15 cellular contexts compared by ENCODE assay signal in genomic region chr15:26867199-26868007, GRCh38. TPM values are rescaled to one million over a fixed set of nuclear protein-coding genes. Genes with fewer than 3 reads are reported as not detected.
DNase-seq lines count a peak whose midpoint lies in the region; ATAC-seq and TF ChIP-seq lines count a peak whose summit lies in the region.
"Had no signal": no experiment of that assay in that cellular context is flagged by ENCODE, and none has a peak within 500 bp of the region (broad histone marks: within the 10 kb centered on the region; RNA-seq: fewer than 3 reads in every experiment).

No MANE protein-coding gene starts in this region.

- peaks cover 8% of the 10 kb centered on the region; the same call in 1 of the 2 replicates for H3K36me3 Mint-ChIP-seq in WTC11
- H3K36me3 Mint-ChIP-seq: brain had no signal

- H3K4me1 ChIP-seq in SK-N-SH (ENCODE audit: control insufficient read depth in 1 of 2, insufficient read depth in 2 of 2, low read depth in 1 of 2, low read length in 1 of 2) (no peaks in the 10 kb centered on the region; a peak in 1 of 4 replicates), iPS-20b (ENCODE audit: insufficient read depth, low read length) (peaks cover 16% of the 10 kb centered on the region; the same call in 1 of the 2 replicates), suprapubic skin (peaks cover 14% of the 10 kb centered on the region)
- H3K4me1 ChIP-seq: BE2C had no signal

- no peak for TF ChIP-seq EP300 in SK-N-SH (IDR thresholded peaks at IDR 0.05; ENCODE audit: borderline replicate concordance in 1 of 2, low read depth in 1 of 2, low read length in 1 of 2)
- no peak for TF ChIP-seq EP300 in suprapubic skin (IDR thresholded peaks at IDR 0.05)

- TF ChIP-seq RAD21 in SK-N-SH (IDR thresholded peaks at IDR 0.05; ENCODE audit: low read length): no peak

- H3K27me3 Mint-ChIP-seq in WTC11 (ENCODE audit: low read depth): peaks cover 38% of the 10 kb centered on the region

- no peak overlapping the region for H3K27ac Mint-ChIP-seq in WTC11
- H3K27ac Mint-ChIP-seq: activated B cell treated with CpG ODN at 0.5 μM for 24 hours; activated T-cell treated with anti-CD3 and anti-CD28 coated beads, Interleukin-2, amount 50 U/mL, for 72 hours had no signal

- peak overlapping the region; percentile 62 for H3K4me3 Mint-ChIP-seq in WTC11
- H3K4me3 Mint-ChIP-seq: activated B cell treated with CpG ODN at 0.5 μM for 24 hours; activated T-cell treated with anti-CD3 and anti-CD28 coated beads, Interleukin-2, amount 50 U/mL, for 72 hours had no signal

- peaks cover 30% of the 10 kb centered on the region for H3K4me1 Mint-ChIP-seq in WTC11
- H3K4me1 Mint-ChIP-seq: activated B cell treated with CpG ODN at 0.5 μM for 24 hours had no signal

- no peaks in the 10 kb centered on the region for H3F3A ChIP-seq in SK-N-SH (replicated peaks; ENCODE audit: insufficient read depth)

- DNase-seq in SK-N-SH (peak; percentile 71), WTC11 (ENCODE audit: low spot score) (peak; percentile 48), suprapubic skin (ENCODE audit: low spot score in 2 of 2) (no peak), A172 (ENCODE audit: low spot score) (no peak), GM20000 (ENCODE audit: low spot score) (no peak), NAMALWA (ENCODE audit: low spot score) (no peak)
- DNase-seq: activated B cell treated with CpG ODN at 0.5 μM for 24 hours; activated T-cell treated with anti-CD3 and anti-CD28 coated beads, Interleukin-2, amount 50 U/mL, for 72 hours; SHP77 treated with DMSO at 0.1 percent for 48 hours; stimulated activated CD4-positive, alpha-beta T cell treated with anti-CD3 and anti-CD28 coated beads, Interleukin-2, amount 100 ng/mL, for 48 hours had no signal

- H3K4me3 ChIP-seq in SK-N-SH (ENCODE audit: low read depth in 2 of 2, low read length in 1 of 2): peak overlapping the region in 1 of 2 experiments; percentile 14; a peak in 1 of 4 replicates
- H3K4me3 ChIP-seq in iPS-20b (ENCODE audit: low read length): peak overlapping the region; percentile 68
- peak overlapping the region; percentile 23 for H3K4me3 ChIP-seq in suprapubic skin

- CTCF ChIA-PET in SK-N-SH (lab: Yijun Ruan, JAX): interaction anchor here (0.6 to 1.4 kb wide), 9 partner anchors 15 to 1359 kb away, joined by 3 to 4 read pairs (median 3); no protein-coding TSS in a partner anchor
- CTCF ChIA-PET in WTC11 (lab: Charles Lee): interaction anchor here (1.0 to 6.8 kb wide), 6 partner anchors 25 to 1359 kb away, joined by 4 to 61 read pairs (median 4); no protein-coding TSS in a partner anchor

- H2AFZ ChIP-seq in SK-N-SH (ENCODE audit: low read depth): no peak overlapping the region

- ATAC-seq in SK-N-SH treated with all-trans-retinoic acid at 6 μM for 48 hours (no peak), WTC11 (peak; percentile 21)
- ATAC-seq: activated T-cell treated with anti-CD3 and anti-CD28 coated beads, Interleukin-2, amount 50 U/mL, for 72 hours had no signal

- no peaks in the 10 kb centered on the region for H3K27me3 ChIP-seq in SK-N-SH (ENCODE audit: insufficient read depth)
- peaks cover 51% of the 10 kb centered on the region for H3K27me3 ChIP-seq in iPS-20b (ENCODE audit: insufficient read depth, low read length)
- H3K27me3 ChIP-seq in suprapubic skin: peaks cover 45% of the 10 kb centered on the region

- no peak for TF ChIP-seq POLR2A in suprapubic skin (IDR thresholded peaks at IDR 0.05)

- no peaks in the 10 kb centered on the region for H3K79me2 ChIP-seq in SK-N-SH (ENCODE audit: insufficient read depth)

- H3K27ac ChIP-seq in SK-N-SH (ENCODE audit: low read depth in 2 of 2, low read length in 1 of 2) (no peak overlapping the region), iPS-20b (ENCODE audit: low read length) (no peak overlapping the region), suprapubic skin (no peak overlapping the region)

- H3K9me3 Mint-ChIP-seq in WTC11: peaks cover 6% of the 10 kb centered on the region
- H3K9me3 Mint-ChIP-seq: activated B cell treated with CpG ODN at 0.5 μM for 24 hours had no signal

- H3K9me2 ChIP-seq in SK-N-SH: no peaks in the 10 kb centered on the region

- H3K9me3 ChIP-seq in SK-N-SH (no peaks in the 10 kb centered on the region), iPS-20b (ENCODE audit: insufficient read depth, low read depth, low read length) (no peaks in the 10 kb centered on the region), suprapubic skin (no peaks in the 10 kb centered on the region)
- H3K9me3 ChIP-seq: BE2C had no signal

- POLR2A ChIA-PET in SK-N-SH (lab: Yijun Ruan, JAX) (no interaction called here), WTC11 (lab: Charles Lee) (no interaction called here)

- H3K4me2 ChIP-seq in SK-N-SH: no peak overlapping the region

- TF ChIP-seq CTCF in SK-N-SH (IDR thresholded peaks at IDR 0.05): no peak
- TF ChIP-seq CTCF in WTC11 (IDR thresholded peaks at IDR 0.05): no peak
- TF ChIP-seq CTCF in suprapubic skin (IDR thresholded peaks at IDR 0.05): no peak
- TF ChIP-seq CTCF in GM20000 (IDR thresholded peaks at IDR 0.05; ENCODE audit: extremely low read depth, missing control alignments): no peak

- no peaks in the 10 kb centered on the region for H3K36me3 ChIP-seq in SK-N-SH (replicated peaks in 1 of 2; ENCODE audit: control insufficient read depth in 1 of 2, insufficient read depth in 2 of 2, low read length in 1 of 2)
- H3K36me3 ChIP-seq in iPS-20b (ENCODE audit: insufficient read depth, low read depth, low read length): no peaks in the 10 kb centered on the region
- no peaks in the 10 kb centered on the region for H3K36me3 ChIP-seq in suprapubic skin
- H3K36me3 ChIP-seq: BE2C had no signal

- H3K9ac ChIP-seq in SK-N-SH (no peak overlapping the region), iPS-20b (ENCODE audit: low read depth, low read length) (peak overlapping the region; percentile 12; the same call in 1 of the 2 replicates)

- 14% methylated on average over 28 of the region's 104 CpGs for WGBS in SK-N-SH (ENCODE audit: low lambda C conversion rate)
- WGBS in suprapubic skin: 0% methylated on average over 6 of the region's 104 CpGs

- no peaks in the 10 kb centered on the region for H4K20me1 ChIP-seq in SK-N-SH (ENCODE audit: insufficient read depth)

TF ChIP-seq in SK-N-SH, 30 proteins besides CTCF, POLR2A, EP300 and RAD21:
- no peak for TF ChIP-seq RCOR1 (IDR thresholded peaks at IDR 0.05; ENCODE audit: low read length)

TF ChIP-seq in SK-N-SH treated with all-trans-retinoic acid at 6 μM for 48 hours, 23 proteins besides CTCF, POLR2A, EP300 and RAD21 (continues in another document):
- TF ChIP-seq POU6F1 (CRISPR knock-in tag; IDR thresholded peaks at IDR 0.05; ENCODE audit: borderline replicate concordance, low read depth) (no peak), ESRRG (CRISPR knock-in tag; IDR thresholded peaks at IDR 0.05) (no peak), ZNF70 (CRISPR knock-in tag; IDR thresholded peaks at IDR 0.05) (no peak), SNAI2 (CRISPR knock-in tag; IDR thresholded peaks at IDR 0.05) (no peak), ZNF8 (CRISPR knock-in tag; IDR thresholded peaks at IDR 0.05) (no peak), CSDC2 (CRISPR knock-in tag; IDR thresholded peaks at IDR 0.05) (no peak), BACH2 (CRISPR knock-in tag; IDR thresholded peaks at IDR 0.05; ENCODE audit: borderline replicate concordance) (no peak), ZC3H10 (CRISPR knock-in tag; IDR thresholded peaks at IDR 0.05) (no peak)

TF ChIP-seq in WTC11, 78 proteins besides CTCF, POLR2A, EP300 and RAD21 (continues in another document):
- TF ChIP-seq CDX4 (CRISPR knock-in tag; IDR thresholded peaks at IDR 0.05; ENCODE audit: borderline replicate concordance) (no peak), PRDM15 (CRISPR knock-in tag; IDR thresholded peaks at IDR 0.05) (peak; percentile 23; the same call in 1 of the 2 replicates)

RNA-seq across cellular contexts. Expression of gene GABRA5, which starts 0.5 kb away (rescaled TPM):
- 0.26 TPM in 1 of 2 replicates, not detected in the other for polyA plus RNA-seq in SK-N-SH (2012; rRNA removed)
- polyA plus RNA-seq in SK-N-SH (2012; cell fraction: cytosol; rRNA removed): 0.01 TPM in 2 replicates
- 0.04 TPM in 1 of 2 replicates, not detected in the other for polyA plus RNA-seq in SK-N-SH (2012; cell fraction: nucleus; rRNA removed)
- total RNA-seq in WTC11 (2021) (16.2 to 23.3 TPM (median 18.0 TPM) in 3 replicates), suprapubic skin (not detected)
- not detected in 2 replicates for total RNA-seq in A172 (2014; rRNA removed; shearing (Covaris generic))
- total RNA-seq: activated B cell treated with CpG ODN at 0.5 μM for 24 hours; activated T-cell treated with anti-CD3 and anti-CD28 coated beads, Interleukin-2, amount 50 U/mL, for 72 hours; NCI-H460 had no signal

Comparison
In these comparisons a context has a peak if more than half of its experiments do, and no peak if none do; other contexts are left out.
1. DNase-seq: peak in SK-N-SH (single experiment) and WTC11 (single experiment); none in suprapubic skin (0 of 2), A172 (single experiment), GM20000 (single experiment) and NAMALWA (single experiment).
2. RNA of gene GABRA5, which starts 0.5 kb away (total RNA-seq): 16.2 to 23.3 TPM in WTC11; not detected in suprapubic skin and not detected in A172; every median in the first group is over 10 times any median in the second.